1 cellular context compared by ENCODE assay signal in the genomic region with DNA sequence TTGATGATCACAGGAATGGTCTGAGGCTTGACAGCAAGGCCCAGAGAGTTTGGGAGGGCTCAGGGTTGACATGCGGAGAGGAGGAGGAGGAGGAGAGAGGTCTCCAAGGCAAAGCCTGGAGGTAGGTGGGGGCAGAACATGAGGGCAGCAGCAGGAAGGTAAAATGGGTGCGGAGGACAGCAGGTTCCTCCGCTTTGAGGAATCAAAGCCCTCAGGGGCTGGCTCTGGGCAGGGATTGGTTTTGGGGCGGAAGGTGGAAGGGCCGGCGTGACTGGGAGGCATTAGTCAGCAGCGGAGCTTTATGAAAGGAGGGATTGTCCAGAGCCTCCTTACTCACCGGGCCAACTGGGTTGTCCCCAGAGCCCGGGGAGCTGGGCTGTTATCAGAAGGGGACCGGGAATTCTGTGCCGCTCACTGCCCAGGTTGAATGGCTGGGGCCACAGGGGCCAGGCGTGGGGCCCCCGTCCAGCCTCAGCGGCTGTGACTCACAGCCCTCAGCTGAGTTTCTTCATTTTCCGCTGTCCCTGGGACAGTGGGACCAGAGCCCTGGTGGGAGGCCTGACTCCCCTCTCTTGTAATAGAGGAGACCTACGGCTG.
TF ChIP-seq lines count a peak whose summit lies in the region.

No MANE protein-coding gene starts in this region.

TF ChIP-seq in HepG2, 621 proteins besides CTCF, POLR2A, EP300 and RAD21 (continued from another document and continues in another):
- TF ChIP-seq, protein P1, sequence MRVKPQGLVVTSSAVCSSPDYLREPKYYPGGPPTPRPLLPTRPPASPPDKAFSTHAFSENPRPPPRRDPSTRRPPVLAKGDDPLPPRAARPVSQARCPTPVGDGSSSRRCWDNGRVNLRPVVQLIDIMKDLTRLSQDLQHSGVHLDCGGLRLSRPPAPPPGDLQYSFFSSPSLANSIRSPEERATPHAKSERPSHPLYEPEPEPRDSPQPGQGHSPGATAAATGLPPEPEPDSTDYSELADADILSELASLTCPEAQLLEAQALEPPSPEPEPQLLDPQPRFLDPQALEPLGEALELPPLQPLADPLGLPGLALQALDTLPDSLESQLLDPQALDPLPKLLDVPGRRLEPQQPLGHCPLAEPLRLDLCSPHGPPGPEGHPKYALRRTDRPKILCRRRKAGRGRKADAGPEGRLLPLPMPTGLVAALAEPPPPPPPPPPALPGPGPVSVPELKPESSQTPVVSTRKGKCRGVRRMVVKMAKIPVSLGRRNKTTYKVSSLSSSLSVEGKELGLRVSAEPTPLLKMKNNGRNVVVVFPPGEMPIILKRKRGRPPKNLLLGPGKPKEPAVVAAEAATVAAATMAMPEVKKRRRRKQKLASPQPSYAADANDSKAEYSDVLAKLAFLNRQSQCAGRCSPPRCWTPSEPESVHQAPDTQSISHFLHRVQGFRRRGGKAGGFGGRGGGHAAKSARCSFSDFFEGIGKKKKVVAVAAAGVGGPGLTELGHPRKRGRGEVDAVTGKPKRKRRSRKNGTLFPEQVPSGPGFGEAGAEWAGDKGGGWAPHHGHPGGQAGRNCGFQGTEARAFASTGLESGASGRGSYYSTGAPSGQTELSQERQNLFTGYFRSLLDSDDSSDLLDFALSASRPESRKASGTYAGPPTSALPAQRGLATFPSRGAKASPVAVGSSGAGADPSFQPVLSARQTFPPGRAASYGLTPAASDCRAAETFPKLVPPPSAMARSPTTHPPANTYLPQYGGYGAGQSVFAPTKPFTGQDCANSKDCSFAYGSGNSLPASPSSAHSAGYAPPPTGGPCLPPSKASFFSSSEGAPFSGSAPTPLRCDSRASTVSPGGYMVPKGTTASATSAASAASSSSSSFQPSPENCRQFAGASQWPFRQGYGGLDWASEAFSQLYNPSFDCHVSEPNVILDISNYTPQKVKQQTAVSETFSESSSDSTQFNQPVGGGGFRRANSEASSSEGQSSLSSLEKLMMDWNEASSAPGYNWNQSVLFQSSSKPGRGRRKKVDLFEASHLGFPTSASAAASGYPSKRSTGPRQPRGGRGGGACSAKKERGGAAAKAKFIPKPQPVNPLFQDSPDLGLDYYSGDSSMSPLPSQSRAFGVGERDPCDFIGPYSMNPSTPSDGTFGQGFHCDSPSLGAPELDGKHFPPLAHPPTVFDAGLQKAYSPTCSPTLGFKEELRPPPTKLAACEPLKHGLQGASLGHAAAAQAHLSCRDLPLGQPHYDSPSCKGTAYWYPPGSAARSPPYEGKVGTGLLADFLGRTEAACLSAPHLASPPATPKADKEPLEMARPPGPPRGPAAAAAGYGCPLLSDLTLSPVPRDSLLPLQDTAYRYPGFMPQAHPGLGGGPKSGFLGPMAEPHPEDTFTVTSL (CRISPR knock-in tag; IDR thresholded peaks at IDR 0.05; ENCODE audit: borderline replicate concordance) = peak; percentile 33; the same call in 1 of the 2 replicates
- TF ChIP-seq XRCC5 (optimal IDR thresholded peaks at IDR 0.05; ENCODE audit: low read length) (peak; percentile 93), FOSL2 (CRISPR knock-in tag; IDR thresholded peaks at IDR 0.05) (peak; percentile 94), MYC (CRISPR knock-in tag; IDR thresholded peaks at IDR 0.05; ENCODE audit: borderline replicate concordance) (peak; percentile 61; the same call in 1 of the 2 replicates), PLRG1 (conservative IDR thresholded peaks at IDR 0.05) (no peak), RCOR2 (CRISPR knock-in tag; IDR thresholded peaks at IDR 0.05) (peak; percentile 55; the same call in 1 of the 2 replicates), ZKSCAN1 (IDR thresholded peaks at IDR 0.05; ENCODE audit: low read length) (0 out of 2 replicates have a peak, but pooled peaks have one; percentile 14), YEATS4 (CRISPR knock-in tag; IDR thresholded peaks at IDR 0.05; ENCODE audit: borderline replicate concordance) (no peak), TAF1 (CRISPR knock-in tag; IDR thresholded peaks at IDR 0.05) (0 out of 2 replicates have a peak, but pooled peaks have one; percentile 45), FOSL1 (CRISPR knock-in tag; IDR thresholded peaks at IDR 0.05; ENCODE audit: borderline replicate concordance) (peak; percentile 69; the same call in 1 of the 2 replicates), YEATS2 (CRISPR knock-in tag; IDR thresholded peaks at IDR 0.05; ENCODE audit: borderline replicate concordance) (peak; percentile 37; the same call in 1 of the 2 replicates), ZMYM3 (CRISPR knock-in tag; IDR thresholded peaks at IDR 0.05) (peak; percentile 42; the same call in 1 of the 2 replicates), CBX5 (CRISPR knock-in tag; IDR thresholded peaks at IDR 0.05; ENCODE audit: borderline replicate concordance) (peak; percentile 73; the same call in 1 of the 2 replicates), TCF7 (IDR thresholded peaks at IDR 0.05; ENCODE audit: low read depth) (peak; percentile 48; the same call in 1 of the 2 replicates), ZNF556 (CRISPR knock-in tag; IDR thresholded peaks at IDR 0.05; ENCODE audit: borderline replicate concordance) (no peak), ZNF430 (CRISPR knock-in tag; IDR thresholded peaks at IDR 0.05) (no peak), JUN (CRISPR knock-in tag; IDR thresholded peaks at IDR 0.05) (0 out of 2 replicates have a peak, but pooled peaks have one; percentile 29), NCOA2 (CRISPR knock-in tag; IDR thresholded peaks at IDR 0.05) (peak; percentile 62; the same call in 1 of the 2 replicates), TBX2 (CRISPR knock-in tag; IDR thresholded peaks at IDR 0.05; ENCODE audit: borderline replicate concordance) (peak; percentile 74), HNRNPL (IDR thresholded peaks at IDR 0.05; ENCODE audit: low read depth, low read length) (peak; percentile 84), ZNF572 (CRISPR knock-in tag; IDR thresholded peaks at IDR 0.05) (no peak)
- TF ChIP-seq, protein P2, sequence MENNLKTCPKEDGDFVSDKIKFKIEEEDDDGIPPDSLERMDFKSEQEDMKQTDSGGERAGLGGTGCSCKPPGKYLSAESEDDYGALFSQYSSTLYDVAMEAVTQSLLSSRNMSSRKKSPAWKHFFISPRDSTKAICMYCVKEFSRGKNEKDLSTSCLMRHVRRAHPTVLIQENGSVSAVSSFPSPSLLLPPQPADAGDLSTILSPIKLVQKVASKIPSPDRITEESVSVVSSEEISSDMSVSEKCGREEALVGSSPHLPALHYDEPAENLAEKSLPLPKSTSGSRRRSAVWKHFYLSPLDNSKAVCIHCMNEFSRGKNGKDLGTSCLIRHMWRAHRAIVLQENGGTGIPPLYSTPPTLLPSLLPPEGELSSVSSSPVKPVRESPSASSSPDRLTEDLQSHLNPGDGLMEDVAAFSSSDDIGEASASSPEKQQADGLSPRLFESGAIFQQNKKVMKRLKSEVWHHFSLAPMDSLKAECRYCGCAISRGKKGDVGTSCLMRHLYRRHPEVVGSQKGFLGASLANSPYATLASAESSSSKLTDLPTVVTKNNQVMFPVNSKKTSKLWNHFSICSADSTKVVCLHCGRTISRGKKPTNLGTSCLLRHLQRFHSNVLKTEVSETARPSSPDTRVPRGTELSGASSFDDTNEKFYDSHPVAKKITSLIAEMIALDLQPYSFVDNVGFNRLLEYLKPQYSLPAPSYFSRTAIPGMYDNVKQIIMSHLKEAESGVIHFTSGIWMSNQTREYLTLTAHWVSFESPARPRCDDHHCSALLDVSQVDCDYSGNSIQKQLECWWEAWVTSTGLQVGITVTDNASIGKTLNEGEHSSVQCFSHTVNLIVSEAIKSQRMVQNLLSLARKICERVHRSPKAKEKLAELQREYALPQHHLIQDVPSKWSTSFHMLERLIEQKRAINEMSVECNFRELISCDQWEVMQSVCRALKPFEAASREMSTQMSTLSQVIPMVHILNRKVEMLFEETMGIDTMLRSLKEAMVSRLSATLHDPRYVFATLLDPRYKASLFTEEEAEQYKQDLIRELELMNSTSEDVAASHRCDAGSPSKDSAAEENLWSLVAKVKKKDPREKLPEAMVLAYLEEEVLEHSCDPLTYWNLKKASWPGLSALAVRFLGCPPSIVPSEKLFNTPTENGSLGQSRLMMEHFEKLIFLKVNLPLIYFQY (CRISPR knock-in tag; IDR thresholded peaks at IDR 0.05; ENCODE audit: borderline replicate concordance) = peak; percentile 98
- TF ChIP-seq, protein P3, sequence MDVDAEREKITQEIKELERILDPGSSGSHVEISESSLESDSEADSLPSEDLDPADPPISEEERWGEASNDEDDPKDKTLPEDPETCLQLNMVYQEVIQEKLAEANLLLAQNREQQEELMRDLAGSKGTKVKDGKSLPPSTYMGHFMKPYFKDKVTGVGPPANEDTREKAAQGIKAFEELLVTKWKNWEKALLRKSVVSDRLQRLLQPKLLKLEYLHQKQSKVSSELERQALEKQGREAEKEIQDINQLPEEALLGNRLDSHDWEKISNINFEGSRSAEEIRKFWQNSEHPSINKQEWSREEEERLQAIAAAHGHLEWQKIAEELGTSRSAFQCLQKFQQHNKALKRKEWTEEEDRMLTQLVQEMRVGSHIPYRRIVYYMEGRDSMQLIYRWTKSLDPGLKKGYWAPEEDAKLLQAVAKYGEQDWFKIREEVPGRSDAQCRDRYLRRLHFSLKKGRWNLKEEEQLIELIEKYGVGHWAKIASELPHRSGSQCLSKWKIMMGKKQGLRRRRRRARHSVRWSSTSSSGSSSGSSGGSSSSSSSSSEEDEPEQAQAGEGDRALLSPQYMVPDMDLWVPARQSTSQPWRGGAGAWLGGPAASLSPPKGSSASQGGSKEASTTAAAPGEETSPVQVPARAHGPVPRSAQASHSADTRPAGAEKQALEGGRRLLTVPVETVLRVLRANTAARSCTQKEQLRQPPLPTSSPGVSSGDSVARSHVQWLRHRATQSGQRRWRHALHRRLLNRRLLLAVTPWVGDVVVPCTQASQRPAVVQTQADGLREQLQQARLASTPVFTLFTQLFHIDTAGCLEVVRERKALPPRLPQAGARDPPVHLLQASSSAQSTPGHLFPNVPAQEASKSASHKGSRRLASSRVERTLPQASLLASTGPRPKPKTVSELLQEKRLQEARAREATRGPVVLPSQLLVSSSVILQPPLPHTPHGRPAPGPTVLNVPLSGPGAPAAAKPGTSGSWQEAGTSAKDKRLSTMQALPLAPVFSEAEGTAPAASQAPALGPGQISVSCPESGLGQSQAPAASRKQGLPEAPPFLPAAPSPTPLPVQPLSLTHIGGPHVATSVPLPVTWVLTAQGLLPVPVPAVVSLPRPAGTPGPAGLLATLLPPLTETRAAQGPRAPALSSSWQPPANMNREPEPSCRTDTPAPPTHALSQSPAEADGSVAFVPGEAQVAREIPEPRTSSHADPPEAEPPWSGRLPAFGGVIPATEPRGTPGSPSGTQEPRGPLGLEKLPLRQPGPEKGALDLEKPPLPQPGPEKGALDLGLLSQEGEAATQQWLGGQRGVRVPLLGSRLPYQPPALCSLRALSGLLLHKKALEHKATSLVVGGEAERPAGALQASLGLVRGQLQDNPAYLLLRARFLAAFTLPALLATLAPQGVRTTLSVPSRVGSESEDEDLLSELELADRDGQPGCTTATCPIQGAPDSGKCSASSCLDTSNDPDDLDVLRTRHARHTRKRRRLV (CRISPR knock-in tag; IDR thresholded peaks at IDR 0.05) = no peak
- TF ChIP-seq, protein P4, sequence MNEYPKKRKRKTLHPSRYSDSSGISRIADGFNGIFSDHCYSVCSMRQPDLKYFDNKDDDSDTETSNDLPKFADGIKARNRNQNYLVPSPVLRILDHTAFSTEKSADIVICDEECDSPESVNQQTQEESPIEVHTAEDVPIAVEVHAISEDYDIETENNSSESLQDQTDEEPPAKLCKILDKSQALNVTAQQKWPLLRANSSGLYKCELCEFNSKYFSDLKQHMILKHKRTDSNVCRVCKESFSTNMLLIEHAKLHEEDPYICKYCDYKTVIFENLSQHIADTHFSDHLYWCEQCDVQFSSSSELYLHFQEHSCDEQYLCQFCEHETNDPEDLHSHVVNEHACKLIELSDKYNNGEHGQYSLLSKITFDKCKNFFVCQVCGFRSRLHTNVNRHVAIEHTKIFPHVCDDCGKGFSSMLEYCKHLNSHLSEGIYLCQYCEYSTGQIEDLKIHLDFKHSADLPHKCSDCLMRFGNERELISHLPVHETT (CRISPR knock-in tag; conservative IDR thresholded peaks at IDR 0.05) = 0 out of 2 replicates have a peak, but pooled peaks have one; percentile 43
- TF ChIP-seq, protein P5, sequence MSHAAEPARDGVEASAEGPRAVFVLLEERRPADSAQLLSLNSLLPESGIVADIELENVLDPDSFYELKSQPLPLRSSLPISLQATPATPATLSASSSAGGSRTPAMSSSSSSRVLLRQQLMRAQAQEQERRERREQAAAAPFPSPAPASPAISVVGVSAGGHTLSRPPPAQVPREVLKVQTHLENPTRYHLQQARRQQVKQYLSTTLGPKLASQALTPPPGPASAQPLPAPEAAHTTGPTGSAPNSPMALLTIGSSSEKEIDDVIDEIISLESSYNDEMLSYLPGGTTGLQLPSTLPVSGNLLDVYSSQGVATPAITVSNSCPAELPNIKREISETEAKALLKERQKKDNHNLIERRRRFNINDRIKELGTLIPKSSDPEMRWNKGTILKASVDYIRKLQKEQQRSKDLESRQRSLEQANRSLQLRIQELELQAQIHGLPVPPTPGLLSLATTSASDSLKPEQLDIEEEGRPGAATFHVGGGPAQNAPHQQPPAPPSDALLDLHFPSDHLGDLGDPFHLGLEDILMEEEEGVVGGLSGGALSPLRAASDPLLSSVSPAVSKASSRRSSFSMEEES (CRISPR knock-in tag; IDR thresholded peaks at IDR 0.05) = peak; percentile 45; the same call in 1 of the 2 replicates
- TF ChIP-seq, protein P6, sequence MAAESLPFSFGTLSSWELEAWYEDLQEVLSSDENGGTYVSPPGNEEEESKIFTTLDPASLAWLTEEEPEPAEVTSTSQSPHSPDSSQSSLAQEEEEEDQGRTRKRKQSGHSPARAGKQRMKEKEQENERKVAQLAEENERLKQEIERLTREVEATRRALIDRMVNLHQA (CRISPR knock-in tag; IDR thresholded peaks at IDR 0.05) = no peak
- TF ChIP-seq, protein P7, sequence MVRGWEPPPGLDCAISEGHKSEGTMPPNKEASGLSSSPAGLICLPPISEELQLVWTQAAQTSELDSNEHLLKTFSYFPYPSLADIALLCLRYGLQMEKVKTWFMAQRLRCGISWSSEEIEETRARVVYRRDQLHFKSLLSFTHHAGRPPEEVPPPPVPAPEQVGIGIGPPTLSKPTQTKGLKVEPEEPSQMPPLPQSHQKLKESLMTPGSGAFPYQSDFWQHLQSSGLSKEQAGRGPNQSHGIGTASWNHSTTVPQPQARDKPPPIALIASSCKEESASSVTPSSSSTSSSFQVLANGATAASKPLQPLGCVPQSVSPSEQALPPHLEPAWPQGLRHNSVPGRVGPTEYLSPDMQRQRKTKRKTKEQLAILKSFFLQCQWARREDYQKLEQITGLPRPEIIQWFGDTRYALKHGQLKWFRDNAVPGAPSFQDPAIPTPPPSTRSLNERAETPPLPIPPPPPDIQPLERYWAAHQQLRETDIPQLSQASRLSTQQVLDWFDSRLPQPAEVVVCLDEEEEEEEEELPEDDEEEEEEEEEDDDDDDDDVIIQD (CRISPR knock-in tag; IDR thresholded peaks at IDR 0.05; ENCODE audit: low read depth) = 0 out of 2 replicates have a peak, but pooled peaks have one; percentile 14
